Comparison of ENCODE assay signal across 15 cellular contexts in genomic region chr22:25282346-25282670, GRCh38.
DNase-seq lines count a peak whose midpoint lies in the region; ATAC-seq and TF ChIP-seq lines count a peak whose summit lies in the region.
"Had no signal": no experiment of that assay in that cellular context is flagged by ENCODE, and none has a peak within 500 bp of the region (broad histone marks: within the 10 kb centered on the region; RNA-seq: fewer than 3 reads in every experiment).

No MANE protein-coding gene starts in this region.

- no peaks in the 10 kb centered on the region for H3K9me3 ChIP-seq in iPS-15b (ENCODE audit: control insufficient read depth, insufficient read depth, low read length)
- H3K9me3 ChIP-seq in psoas muscle = no peaks in the 10 kb centered on the region
- no peaks in the 10 kb centered on the region for H3K9me3 ChIP-seq in Caco-2
- H3K9me3 ChIP-seq: A549, tibial nerve had no signal

- H3K4me1 ChIP-seq in iPS-15b (ENCODE audit: control insufficient read depth, insufficient read depth, low read length) = no peaks in the 10 kb centered on the region
- H3K4me1 ChIP-seq in psoas muscle = no peaks in the 10 kb centered on the region
- H3K4me1 ChIP-seq in Caco-2 = no peaks in the 10 kb centered on the region
- H3K4me1 ChIP-seq: A549 had no signal

- no peaks in the 10 kb centered on the region for H3K9me3 Mint-ChIP-seq in activated CD4-positive, alpha-beta T cell treated with anti-CD3 and anti-CD28 coated beads, Interleukin-2, amount 10 ng/mL, durations not matched to agents 24 days and 14 days
- H3K9me3 Mint-ChIP-seq in activated CD4-positive, alpha-beta T cell treated with anti-CD3 and anti-CD28 coated beads, Interleukin-2, amount 10 ng/mL, durations not matched to agents 7 days and 5 days = no peaks in the 10 kb centered on the region
- H3K9me3 Mint-ChIP-seq in activated T-helper 1 cell treated with anti-CD3 and anti-CD28 coated beads, Interleukin-12 subunit alpha, Interleukin-12 subunit beta, Interleukin-2, Interleukin-4 antibody, amounts not matched to agents 30 ng/mL and 10 ng/mL and 1 ng/mL, durations not matched to agents 14 hours and 24 hours and 36 hours = no peaks in the 10 kb centered on the region
- no peaks in the 10 kb centered on the region for H3K9me3 Mint-ChIP-seq in stimulated activated effector memory CD8-positive, alpha-beta T cell treated with anti-CD3 and anti-CD28 coated beads, Interleukin-12 subunit alpha, Interleukin-12 subunit beta, amount 100 ng/mL, for 72 hours
- no peaks in the 10 kb centered on the region for H3K9me3 Mint-ChIP-seq in Caco-2 (ENCODE audit: unreplicated experiment)

- H3K4me3 ChIP-seq in iPS-15b (ENCODE audit: low read depth, low read length) (peak overlapping the region; percentile 82), psoas muscle (no peak overlapping the region), Caco-2 (ENCODE audit: low read depth, low read length) (no peak overlapping the region)
- H3K4me3 ChIP-seq: A549, skin epidermis, tibial nerve had no signal

- peaks cover 2% of the 10 kb centered on the region for H3K4me1 Mint-ChIP-seq in activated CD4-positive, alpha-beta T cell treated with anti-CD3 and anti-CD28 coated beads, Interleukin-2, amount 10 ng/mL, durations not matched to agents 24 days and 14 days
- peaks cover 3% of the 10 kb centered on the region for H3K4me1 Mint-ChIP-seq in activated CD4-positive, alpha-beta T cell treated with anti-CD3 and anti-CD28 coated beads, Interleukin-2, amount 10 ng/mL, durations not matched to agents 7 days and 5 days
- no peaks in the 10 kb centered on the region for H3K4me1 Mint-ChIP-seq in activated T-helper 1 cell treated with anti-CD3 and anti-CD28 coated beads, Interleukin-12 subunit alpha, Interleukin-12 subunit beta, Interleukin-2, Interleukin-4 antibody, amounts not matched to agents 30 ng/mL and 10 ng/mL and 1 ng/mL, durations not matched to agents 14 hours and 24 hours and 36 hours (ENCODE audit: low read depth)
- peaks cover 13% of the 10 kb centered on the region for H3K4me1 Mint-ChIP-seq in stimulated activated effector memory CD8-positive, alpha-beta T cell treated with anti-CD3 and anti-CD28 coated beads, Interleukin-12 subunit alpha, Interleukin-12 subunit beta, amount 100 ng/mL, for 72 hours
- no peaks in the 10 kb centered on the region for H3K4me1 Mint-ChIP-seq in Caco-2 (ENCODE audit: low read depth, unreplicated experiment)

- POLR2A ChIA-PET in activated CD4-positive, alpha-beta T cell treated with anti-CD3 and anti-CD28 coated beads, Interleukin-2, amount 10 ng/mL, durations not matched to agents 7 days and 5 days (lab: Charles Lee) = no interaction called here
- POLR2A ChIA-PET in Caco-2 (lab: Charles Lee) = no interaction called here

- H3K27ac ChIP-seq in psoas muscle = no peak overlapping the region
- H3K27ac ChIP-seq: A549, skin epidermis, tibial nerve had no signal

- peak overlapping the region; percentile 55 for H3K4me3 Mint-ChIP-seq in activated CD4-positive, alpha-beta T cell treated with anti-CD3 and anti-CD28 coated beads, Interleukin-2, amount 10 ng/mL, durations not matched to agents 24 days and 14 days
- no peak overlapping the region for H3K4me3 Mint-ChIP-seq in activated CD4-positive, alpha-beta T cell treated with anti-CD3 and anti-CD28 coated beads, Interleukin-2, amount 10 ng/mL, durations not matched to agents 7 days and 5 days
- peak overlapping the region; percentile 26 for H3K4me3 Mint-ChIP-seq in activated T-helper 1 cell treated with anti-CD3 and anti-CD28 coated beads, Interleukin-12 subunit alpha, Interleukin-12 subunit beta, Interleukin-2, Interleukin-4 antibody, amounts not matched to agents 30 ng/mL and 10 ng/mL and 1 ng/mL, durations not matched to agents 14 hours and 24 hours and 36 hours
- H3K4me3 Mint-ChIP-seq in stimulated activated effector memory CD8-positive, alpha-beta T cell treated with anti-CD3 and anti-CD28 coated beads, Interleukin-12 subunit alpha, Interleukin-12 subunit beta, amount 100 ng/mL, for 72 hours = peak overlapping the region; percentile 26
- H3K4me3 Mint-ChIP-seq in Caco-2 (ENCODE audit: unreplicated experiment) = no peak overlapping the region

- H3K27me3 ChIP-seq in iPS-15b (ENCODE audit: control insufficient read depth, insufficient read depth, low read length) (peaks cover 35% of the 10 kb centered on the region), psoas muscle (ENCODE audit: insufficient read depth in 3 of 3, low read length in 2 of 3) (peaks cover 6 to 62% (median 12%) of the 10 kb centered on the region in 3 donors), Caco-2 (replicated peaks; ENCODE audit: control insufficient read depth, insufficient read depth, low read length) (no peaks in the 10 kb centered on the region)

- DNase-seq in activated CD4-positive, alpha-beta T cell treated with anti-CD3 and anti-CD28 coated beads, Interleukin-2, amount 10 ng/mL, durations not matched to agents 24 days and 14 days = no peak
- no peak for DNase-seq in activated CD4-positive, alpha-beta T cell treated with anti-CD3 and anti-CD28 coated beads, Interleukin-2, amount 10 ng/mL, durations not matched to agents 7 days and 5 days
- no peak for DNase-seq in activated T-helper 1 cell treated with anti-CD3 and anti-CD28 coated beads, Interleukin-12 subunit alpha, Interleukin-12 subunit beta, Interleukin-2, Interleukin-4 antibody, amounts not matched to agents 30 ng/mL and 10 ng/mL and 1 ng/mL, durations not matched to agents 14 hours and 24 hours and 36 hours (ENCODE audit: low spot score)
- DNase-seq in stimulated activated effector memory CD8-positive, alpha-beta T cell treated with anti-CD3 and anti-CD28 coated beads, Interleukin-12 subunit alpha, Interleukin-12 subunit beta, amount 100 ng/mL, for 72 hours (ENCODE audit: low spot score in 2 of 2) = no peak
- DNase-seq in psoas muscle = no peak
- no peak for DNase-seq in iPS-NIHi11 (ENCODE audit: low spot score)
- DNase-seq in Caco-2 = no peak
- DNase-seq: DMS79 treated with DMSO at 0.1 percent for 48 hours, KBM-7, NCI-H146, NCI-H774 had no signal

- H3K36me3 Mint-ChIP-seq in activated CD4-positive, alpha-beta T cell treated with anti-CD3 and anti-CD28 coated beads, Interleukin-2, amount 10 ng/mL, durations not matched to agents 24 days and 14 days (ENCODE audit: low read depth) = no peaks in the 10 kb centered on the region
- H3K36me3 Mint-ChIP-seq in activated CD4-positive, alpha-beta T cell treated with anti-CD3 and anti-CD28 coated beads, Interleukin-2, amount 10 ng/mL, durations not matched to agents 7 days and 5 days (ENCODE audit: low read depth) = peaks cover 3% of the 10 kb centered on the region
- no peaks in the 10 kb centered on the region for H3K36me3 Mint-ChIP-seq in activated T-helper 1 cell treated with anti-CD3 and anti-CD28 coated beads, Interleukin-12 subunit alpha, Interleukin-12 subunit beta, Interleukin-2, Interleukin-4 antibody, amounts not matched to agents 30 ng/mL and 10 ng/mL and 1 ng/mL, durations not matched to agents 14 hours and 24 hours and 36 hours (ENCODE audit: low read depth)
- H3K36me3 Mint-ChIP-seq in stimulated activated effector memory CD8-positive, alpha-beta T cell treated with anti-CD3 and anti-CD28 coated beads, Interleukin-12 subunit alpha, Interleukin-12 subunit beta, amount 100 ng/mL, for 72 hours = no peaks in the 10 kb centered on the region
- no peaks in the 10 kb centered on the region for H3K36me3 Mint-ChIP-seq in Caco-2 (ENCODE audit: insufficient read depth, unreplicated experiment)

- H3K27me3 Mint-ChIP-seq in activated CD4-positive, alpha-beta T cell treated with anti-CD3 and anti-CD28 coated beads, Interleukin-2, amount 10 ng/mL, durations not matched to agents 24 days and 14 days = peaks cover 59% of the 10 kb centered on the region
- peaks cover 56% of the 10 kb centered on the region for H3K27me3 Mint-ChIP-seq in activated CD4-positive, alpha-beta T cell treated with anti-CD3 and anti-CD28 coated beads, Interleukin-2, amount 10 ng/mL, durations not matched to agents 7 days and 5 days
- peaks cover 54% of the 10 kb centered on the region for H3K27me3 Mint-ChIP-seq in activated T-helper 1 cell treated with anti-CD3 and anti-CD28 coated beads, Interleukin-12 subunit alpha, Interleukin-12 subunit beta, Interleukin-2, Interleukin-4 antibody, amounts not matched to agents 30 ng/mL and 10 ng/mL and 1 ng/mL, durations not matched to agents 14 hours and 24 hours and 36 hours (ENCODE audit: insufficient read depth)
- H3K27me3 Mint-ChIP-seq in Caco-2 (ENCODE audit: insufficient read depth, unreplicated experiment) = peaks cover 17% of the 10 kb centered on the region

- H3K36me3 ChIP-seq in iPS-15b (ENCODE audit: control insufficient read depth, insufficient read depth, low read length) (no peaks in the 10 kb centered on the region), psoas muscle (ENCODE audit: insufficient read depth in 1 of 2, low read depth in 1 of 2) (no peaks in the 10 kb centered on the region), Caco-2 (ENCODE audit: control insufficient read depth, insufficient read depth, low read length) (no peaks in the 10 kb centered on the region)
- H3K36me3 ChIP-seq: tibial nerve had no signal

- H3K9ac ChIP-seq in iPS-15b (ENCODE audit: low read depth, low read length) = peak overlapping the region; percentile 24

- 0 to 2% (median 1%) methylated on average over 10 to 17 of the region's 17 CpGs for WGBS in psoas muscle, 3 donors

- BruUV-seq in Caco-2 (replicated peaks; lab: Mats Ljungman, UMichigan) = no TSS peak

- CTCF ChIA-PET in activated CD4-positive, alpha-beta T cell treated with anti-CD3 and anti-CD28 coated beads, Interleukin-2, amount 10 ng/mL, durations not matched to agents 7 days and 5 days (lab: Charles Lee) = no interaction called here
- CTCF ChIA-PET in Caco-2 (lab: Charles Lee) = no interaction called here

- ATAC-seq in stimulated activated effector memory CD8-positive, alpha-beta T cell treated with anti-CD3 and anti-CD28 coated beads, Interleukin-12 subunit alpha, Interleukin-12 subunit beta, amount 100 ng/mL, for 72 hours = no peak
- ATAC-seq in psoas muscle = no peak
- ATAC-seq: A549 had no signal

- no peak overlapping the region for H3K27ac Mint-ChIP-seq in activated CD4-positive, alpha-beta T cell treated with anti-CD3 and anti-CD28 coated beads, Interleukin-2, amount 10 ng/mL, durations not matched to agents 24 days and 14 days
- H3K27ac Mint-ChIP-seq in activated CD4-positive, alpha-beta T cell treated with anti-CD3 and anti-CD28 coated beads, Interleukin-2, amount 10 ng/mL, durations not matched to agents 7 days and 5 days = no peak overlapping the region
- no peak overlapping the region for H3K27ac Mint-ChIP-seq in activated T-helper 1 cell treated with anti-CD3 and anti-CD28 coated beads, Interleukin-12 subunit alpha, Interleukin-12 subunit beta, Interleukin-2, Interleukin-4 antibody, amounts not matched to agents 30 ng/mL and 10 ng/mL and 1 ng/mL, durations not matched to agents 14 hours and 24 hours and 36 hours
- H3K27ac Mint-ChIP-seq in stimulated activated effector memory CD8-positive, alpha-beta T cell treated with anti-CD3 and anti-CD28 coated beads, Interleukin-12 subunit alpha, Interleukin-12 subunit beta, amount 100 ng/mL, for 72 hours = no peak overlapping the region
- no peak overlapping the region for H3K27ac Mint-ChIP-seq in Caco-2 (ENCODE audit: unreplicated experiment)

- TF ChIP-seq CTCF in psoas muscle (IDR thresholded peaks at IDR 0.05) = no peak
- TF ChIP-seq CTCF in Caco-2 (IDR thresholded peaks at IDR 0.05; ENCODE audit: insufficient read depth in 1 of 2, low read depth in 1 of 2, low read length in 1 of 2, severe bottlenecking in 1 of 2, unreplicated experiment in 1 of 2) = no peak

- intact Hi-C loops in activated CD4-positive, alpha-beta T cell treated with anti-CD3 and anti-CD28 coated beads, Interleukin-2, amount 10 ng/mL, durations not matched to agents 24 days and 14 days (cut with micrococcal nuclease) = no loop called here
- intact Hi-C loops in activated T-helper 1 cell treated with anti-CD3 and anti-CD28 coated beads, Interleukin-12 subunit alpha, Interleukin-12 subunit beta, Interleukin-2, Interleukin-4 antibody, amounts not matched to agents 30 ng/mL and 10 ng/mL and 1 ng/mL, durations not matched to agents 14 hours and 24 hours and 36 hours (cut with micrococcal nuclease) = no loop called here
- intact Hi-C loops in psoas muscle (cut with DNase I) = no loop called here
- intact Hi-C loops in Caco-2 (cut with micrococcal nuclease; ENCODE audit: unreplicated experiment) = no loop called here

Comparison
In these comparisons a context has a peak if more than half of its experiments do, and no peak if none do; other contexts are left out.
1. H3K4me3 Mint-ChIP-seq: peak in activated CD4-positive, alpha-beta T cell treated with anti-CD3 and anti-CD28 coated beads, Interleukin-2, amount 10 ng/mL, durations not matched to agents 24 days and 14 days (single experiment), activated T-helper 1 cell treated with anti-CD3 and anti-CD28 coated beads, Interleukin-12 subunit alpha, Interleukin-12 subunit beta, Interleukin-2, Interleukin-4 antibody, amounts not matched to agents 30 ng/mL and 10 ng/mL and 1 ng/mL, durations not matched to agents 14 hours and 24 hours and 36 hours (single experiment) and stimulated activated effector memory CD8-positive, alpha-beta T cell treated with anti-CD3 and anti-CD28 coated beads, Interleukin-12 subunit alpha, Interleukin-12 subunit beta, amount 100 ng/mL, for 72 hours (single experiment); none in activated CD4-positive, alpha-beta T cell treated with anti-CD3 and anti-CD28 coated beads, Interleukin-2, amount 10 ng/mL, durations not matched to agents 7 days and 5 days (single experiment) and Caco-2 (single experiment).